In the genomic region with DNA sequence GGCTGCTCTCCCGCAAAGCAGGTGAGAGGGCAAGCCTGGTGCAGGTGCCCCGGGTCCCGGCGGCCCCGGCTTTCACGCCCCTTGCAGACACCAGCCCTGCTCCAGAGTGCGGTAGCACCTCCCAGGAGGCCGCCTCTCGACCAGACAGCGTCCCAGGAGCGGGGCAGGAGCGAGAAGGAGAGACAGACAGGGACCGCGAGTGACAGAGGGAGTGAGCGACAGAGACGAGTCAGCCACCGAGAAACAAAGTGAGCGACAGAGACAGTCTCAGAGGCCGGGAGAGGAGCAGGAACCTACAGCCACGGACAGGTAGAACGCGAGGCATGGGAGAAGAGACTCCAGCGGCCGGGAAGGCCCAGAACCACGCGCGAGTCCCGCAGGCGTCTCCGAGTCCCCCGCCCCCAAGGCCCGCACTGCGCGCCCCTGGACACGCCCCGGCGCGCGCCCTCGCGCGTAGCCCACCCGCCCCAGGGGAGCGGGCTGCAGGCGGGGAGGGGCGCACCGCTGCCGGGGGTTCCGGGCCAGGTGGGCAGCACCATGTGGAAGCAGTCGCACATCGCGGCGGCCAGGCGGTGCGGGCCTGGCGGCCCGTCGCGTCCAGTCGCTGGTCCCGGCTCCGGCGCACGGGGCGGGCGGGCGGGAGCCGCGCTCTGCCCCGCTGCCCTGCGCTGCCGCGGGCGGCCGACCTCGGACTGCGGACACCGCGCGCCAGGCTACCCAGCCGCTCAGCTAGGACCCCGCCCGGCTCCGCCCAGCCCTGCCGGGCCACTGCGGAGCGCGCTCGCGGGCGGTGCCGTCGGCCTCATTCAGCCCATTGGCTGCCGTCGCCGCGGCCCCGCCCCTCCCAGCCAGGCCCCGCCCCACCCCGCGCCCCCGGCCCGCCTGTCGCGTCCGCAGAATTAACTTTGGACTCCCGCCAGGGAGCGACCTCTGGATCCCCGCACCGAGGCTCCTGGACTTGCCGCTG, we compare ENCODE assay signal across 1 cellular context.
TF ChIP-seq lines count a peak whose summit lies in the region.

AHNAK2 (minus strand) TSS at position 694 of the 967 bp plus-strand sequence; CDS start at position 557, 137 bp downstream.

TF ChIP-seq in HEK293, 187 proteins besides CTCF, POLR2A, EP300 and RAD21 (continued from another document):
- TF ChIP-seq ZNF600 (tag by site-specific recombination; IDR thresholded peaks at IDR 0.05), result peak; percentile 43; the same call in 1 of the 2 replicates
- TF ChIP-seq, protein P1, sequence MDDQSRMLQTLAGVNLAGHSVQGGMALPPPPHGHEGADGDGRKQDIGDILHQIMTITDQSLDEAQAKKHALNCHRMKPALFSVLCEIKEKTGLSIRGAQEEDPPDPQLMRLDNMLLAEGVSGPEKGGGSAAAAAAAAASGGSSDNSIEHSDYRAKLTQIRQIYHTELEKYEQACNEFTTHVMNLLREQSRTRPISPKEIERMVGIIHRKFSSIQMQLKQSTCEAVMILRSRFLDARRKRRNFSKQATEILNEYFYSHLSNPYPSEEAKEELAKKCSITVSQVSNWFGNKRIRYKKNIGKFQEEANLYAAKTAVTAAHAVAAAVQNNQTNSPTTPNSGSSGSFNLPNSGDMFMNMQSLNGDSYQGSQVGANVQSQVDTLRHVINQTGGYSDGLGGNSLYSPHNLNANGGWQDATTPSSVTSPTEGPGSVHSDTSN (CRISPR knock-in tag; IDR thresholded peaks at IDR 0.05), result no peak
- no peak for TF ChIP-seq ZNF555 (tag by site-specific recombination; conservative IDR thresholded peaks at IDR 0.05)
- TF ChIP-seq ZNF426 (tag by site-specific recombination; IDR thresholded peaks at IDR 0.05), result no peak
- no peak for TF ChIP-seq ZNF121 (tag by site-specific recombination; IDR thresholded peaks at IDR 0.05)
- no peak for TF ChIP-seq ZNF664 (tag by site-specific recombination; IDR thresholded peaks at IDR 0.05)
- TF ChIP-seq, protein P2, sequence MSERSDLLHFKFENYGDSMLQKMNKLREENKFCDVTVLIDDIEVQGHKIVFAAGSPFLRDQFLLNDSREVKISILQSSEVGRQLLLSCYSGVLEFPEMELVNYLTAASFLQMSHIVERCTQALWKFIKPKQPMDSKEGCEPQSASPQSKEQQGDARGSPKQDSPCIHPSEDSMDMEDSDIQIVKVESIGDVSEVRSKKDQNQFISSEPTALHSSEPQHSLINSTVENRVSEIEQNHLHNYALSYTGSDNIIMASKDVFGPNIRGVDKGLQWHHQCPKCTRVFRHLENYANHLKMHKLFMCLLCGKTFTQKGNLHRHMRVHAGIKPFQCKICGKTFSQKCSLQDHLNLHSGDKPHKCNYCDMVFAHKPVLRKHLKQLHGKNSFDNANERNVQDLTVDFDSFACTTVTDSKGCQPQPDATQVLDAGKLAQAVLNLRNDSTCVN (tag by site-specific recombination; optimal IDR thresholded peaks at IDR 0.05), result peak; percentile 70
- TF ChIP-seq KLF16 (tag by site-specific recombination; IDR thresholded peaks at IDR 0.05), result no peak
- no peak for TF ChIP-seq SETDB1 (IDR thresholded peaks at IDR 0.05; ENCODE audit: insufficient read length, low read length)
- TF ChIP-seq GLIS2 (tag by site-specific recombination; IDR thresholded peaks at IDR 0.05), result peak; percentile 34
- TF ChIP-seq, protein P3, sequence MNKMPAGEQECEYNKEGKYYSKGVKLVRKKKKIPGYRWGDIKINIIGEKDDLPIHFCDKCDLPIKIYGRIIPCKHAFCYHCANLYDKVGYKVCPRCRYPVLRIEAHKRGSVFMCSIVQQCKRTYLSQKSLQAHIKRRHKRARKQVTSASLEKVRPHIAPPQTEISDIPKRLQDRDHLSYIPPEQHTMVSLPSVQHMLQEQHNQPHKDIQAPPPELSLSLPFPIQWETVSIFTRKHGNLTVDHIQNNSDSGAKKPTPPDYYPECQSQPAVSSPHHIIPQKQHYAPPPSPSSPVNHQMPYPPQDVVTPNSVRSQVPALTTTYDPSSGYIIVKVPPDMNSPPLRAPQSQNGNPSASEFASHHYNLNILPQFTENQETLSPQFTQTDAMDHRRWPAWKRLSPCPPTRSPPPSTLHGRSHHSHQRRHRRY (tag by site-specific recombination; IDR thresholded peaks at IDR 0.05), result no peak
- TF ChIP-seq, protein P4, sequence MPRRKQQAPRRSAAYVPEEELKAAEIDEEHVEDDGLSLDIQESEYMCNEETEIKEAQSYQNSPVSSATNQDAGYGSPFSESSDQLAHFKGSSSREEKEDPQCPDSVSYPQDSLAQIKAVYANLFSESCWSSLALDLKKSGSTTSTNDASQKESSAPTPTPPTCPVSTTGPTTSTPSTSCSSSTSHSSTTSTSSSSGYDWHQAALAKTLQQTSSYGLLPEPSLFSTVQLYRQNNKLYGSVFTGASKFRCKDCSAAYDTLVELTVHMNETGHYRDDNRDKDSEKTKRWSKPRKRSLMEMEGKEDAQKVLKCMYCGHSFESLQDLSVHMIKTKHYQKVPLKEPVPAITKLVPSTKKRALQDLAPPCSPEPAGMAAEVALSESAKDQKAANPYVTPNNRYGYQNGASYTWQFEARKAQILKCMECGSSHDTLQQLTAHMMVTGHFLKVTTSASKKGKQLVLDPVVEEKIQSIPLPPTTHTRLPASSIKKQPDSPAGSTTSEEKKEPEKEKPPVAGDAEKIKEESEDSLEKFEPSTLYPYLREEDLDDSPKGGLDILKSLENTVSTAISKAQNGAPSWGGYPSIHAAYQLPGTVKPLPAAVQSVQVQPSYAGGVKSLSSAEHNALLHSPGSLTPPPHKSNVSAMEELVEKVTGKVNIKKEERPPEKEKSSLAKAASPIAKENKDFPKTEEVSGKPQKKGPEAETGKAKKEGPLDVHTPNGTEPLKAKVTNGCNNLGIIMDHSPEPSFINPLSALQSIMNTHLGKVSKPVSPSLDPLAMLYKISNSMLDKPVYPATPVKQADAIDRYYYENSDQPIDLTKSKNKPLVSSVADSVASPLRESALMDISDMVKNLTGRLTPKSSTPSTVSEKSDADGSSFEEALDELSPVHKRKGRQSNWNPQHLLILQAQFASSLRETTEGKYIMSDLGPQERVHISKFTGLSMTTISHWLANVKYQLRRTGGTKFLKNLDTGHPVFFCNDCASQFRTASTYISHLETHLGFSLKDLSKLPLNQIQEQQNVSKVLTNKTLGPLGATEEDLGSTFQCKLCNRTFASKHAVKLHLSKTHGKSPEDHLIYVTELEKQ (tag by site-specific recombination; IDR thresholded peaks at IDR 0.05; ENCODE audit: borderline replicate concordance), result no peak
- TF ChIP-seq ZNF785 (tag by site-specific recombination; IDR thresholded peaks at IDR 0.05), result no peak
- TF ChIP-seq ZNF335 (tag by site-specific recombination; conservative IDR thresholded peaks at IDR 0.05), result peak; percentile 45
- no peak for TF ChIP-seq OSR2 (tag by site-specific recombination; IDR thresholded peaks at IDR 0.05)
- no peak for TF ChIP-seq SALL2 (tag by site-specific recombination; IDR thresholded peaks at IDR 0.05; ENCODE audit: borderline replicate concordance)
- peak; percentile 31; the same call in 1 of the 2 replicates for TF ChIP-seq ZBTB20 (tag by site-specific recombination; IDR thresholded peaks at IDR 0.05)
- TF ChIP-seq, protein P5, sequence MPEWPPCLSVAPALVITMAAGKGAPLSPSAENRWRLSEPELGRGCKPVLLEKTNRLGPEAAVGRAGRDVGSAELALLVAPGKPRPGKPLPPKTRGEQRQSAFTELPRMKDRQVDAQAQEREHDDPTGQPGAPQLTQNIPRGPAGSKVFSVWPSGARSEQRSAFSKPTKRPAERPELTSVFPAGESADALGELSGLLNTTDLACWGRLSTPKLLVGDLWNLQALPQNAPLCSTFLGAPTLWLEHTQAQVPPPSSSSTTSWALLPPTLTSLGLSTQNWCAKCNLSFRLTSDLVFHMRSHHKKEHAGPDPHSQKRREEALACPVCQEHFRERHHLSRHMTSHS (tag by site-specific recombination; IDR thresholded peaks at IDR 0.05), result no peak
- TF ChIP-seq ZNF341 (tag by site-specific recombination; IDR thresholded peaks at IDR 0.05; ENCODE audit: low read depth), result no peak
- TF ChIP-seq ZXDB (tag by site-specific recombination; IDR thresholded peaks at IDR 0.05), result no peak
- TF ChIP-seq ZNF76 (tag by site-specific recombination; IDR thresholded peaks at IDR 0.05; ENCODE audit: borderline replicate concordance, low read depth), result peak; percentile 41; the same call in 1 of the 2 replicates
- no peak; the same call in 1 of the 2 replicates for TF ChIP-seq HIC1 (tag by site-specific recombination; IDR thresholded peaks at IDR 0.05)
- no peak for TF ChIP-seq ZBTB10 (tag by site-specific recombination; IDR thresholded peaks at IDR 0.05)
- TF ChIP-seq ZNF112 (tag by site-specific recombination; IDR thresholded peaks at IDR 0.05), result no peak
- no peak for TF ChIP-seq ZIC2 (tag by site-specific recombination; IDR thresholded peaks at IDR 0.05)
- TF ChIP-seq ZFHX2 (tag by site-specific recombination; conservative IDR thresholded peaks at IDR 0.05), result 0 out of 2 replicates have a peak, but pooled peaks have one; percentile 8
- TF ChIP-seq ZNF366 (tag by site-specific recombination; conservative IDR thresholded peaks at IDR 0.05), result 0 out of 2 replicates have a peak, but pooled peaks have one; percentile 29
- TF ChIP-seq ZBTB17 (tag by site-specific recombination; IDR thresholded peaks at IDR 0.05), result peak; percentile 65
- TF ChIP-seq SP2 (tag by site-specific recombination; IDR thresholded peaks at IDR 0.05), result peak; percentile 53
- peak; percentile 49 for TF ChIP-seq KLF8 (tag by site-specific recombination; IDR thresholded peaks at IDR 0.05)
- 0 out of 2 replicates have a peak, but pooled peaks have one; percentile 28 for TF ChIP-seq KLF10 (tag by site-specific recombination; IDR thresholded peaks at IDR 0.05)
- peak; percentile 84 for TF ChIP-seq GLIS1 (tag by site-specific recombination; IDR thresholded peaks at IDR 0.05)
- TF ChIP-seq ZNF302 (tag by site-specific recombination; IDR thresholded peaks at IDR 0.05; ENCODE audit: low read depth), result no peak
